8 cellular contexts compared by ENCODE assay signal in the genomic region with DNA sequence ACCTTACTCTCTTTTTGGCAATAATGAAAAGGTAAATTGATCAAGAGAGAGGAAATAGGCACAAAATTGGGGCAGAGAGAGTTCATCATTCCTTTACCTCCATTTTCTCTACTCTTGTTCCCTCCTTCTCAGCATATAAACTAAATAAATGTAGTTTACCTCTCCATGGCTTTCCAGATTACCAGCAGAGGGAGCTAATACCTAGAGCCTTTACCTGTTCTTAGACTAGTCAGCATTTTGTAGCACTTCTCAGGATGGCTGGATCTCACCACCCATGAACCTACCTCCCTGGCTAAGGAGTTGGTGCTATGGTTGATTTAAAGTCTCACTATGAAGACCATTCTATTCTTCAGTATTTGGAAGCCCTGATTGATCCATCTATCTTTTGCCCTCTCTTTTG. TPM values are rescaled to one million over a fixed set of nuclear protein-coding genes. Genes with fewer than 3 reads are reported as not detected.
A peak's percentile ranks its signal among the peaks of the same experiment; 100 is the strongest.
DNase-seq lines count a peak whose midpoint lies in the region; TF ChIP-seq lines count a peak whose summit lies in the region.

No MANE protein-coding gene starts in this region.

- H3K9me3 ChIP-seq in WERI-Rb-1 (ENCODE audit: severe bottlenecking), result no peaks in the 10 kb centered on the region

- peaks cover 73% of the 10 kb centered on the region for H3K36me3 ChIP-seq in WERI-Rb-1

- peak; percentile 12 for DNase-seq in AG08396 (ENCODE audit: low spot score)
- DNase-seq in GM12864 (ENCODE audit: low read depth), result no peak
- DNase-seq in NCI-H1048 (lab: John Stamatoyannopoulos, UW), result peak; percentile 15
- DNase-seq in WERI-Rb-1, result no peak
- peak in 2 of 3 donors; percentile 28 to 37 for DNase-seq in immature natural killer cell
- no peak for DNase-seq in effector CD8-positive, alpha-beta T cell (lab: John Stamatoyannopoulos, UW)
- DNase-seq in posterior vena cava (ENCODE audit: low spot score), result no peak
- no peak for DNase-seq in activated CD4-positive, alpha-beta T cell treated with anti-CD3 and anti-CD28 coated beads, Interleukin-2, amount 50 U/mL, for 48 hours

- peak overlapping the region; percentile 64 to 86 (median 76) for H3K27ac Mint-ChIP-seq in immature natural killer cell

- H3K4me1 Mint-ChIP-seq in immature natural killer cell, result peaks cover 23 to 41% of the 10 kb centered on the region in 2 donors

- H3K4me3 ChIP-seq in GM12864 (ENCODE audit: low read depth, low read length), result no peak overlapping the region
- no peak overlapping the region for H3K4me3 ChIP-seq in WERI-Rb-1 (ENCODE audit: low read depth, low read length)

- peaks cover 0 to 4% (median 2%) of the 10 kb centered on the region in 3 donors for H3K27me3 Mint-ChIP-seq in immature natural killer cell (ENCODE audit: low read depth in 3 of 3)

- H3K36me3 Mint-ChIP-seq in immature natural killer cell, result peaks cover 19 to 39% (median 24%) of the 10 kb centered on the region in 3 donors

- no peak overlapping the region for H3K27ac ChIP-seq in WERI-Rb-1

- TF ChIP-seq CTCF in GM12864 (IDR thresholded peaks at IDR 0.05; ENCODE audit: low read depth, low read length, missing control alignments) (peak; percentile 44), WERI-Rb-1 (IDR thresholded peaks at IDR 0.05; ENCODE audit: low read depth, low read length) (peak; percentile 50; the same call in 1 of the 2 replicates)

- intact Hi-C loops in posterior vena cava (cut with DNase I), result no loop called here

- H3K9me3 Mint-ChIP-seq in immature natural killer cell, result no peaks in the 10 kb centered on the region

- H3K4me3 Mint-ChIP-seq in immature natural killer cell, result peak overlapping the region in 1 of 5 donors; percentile 80

- H3K27me3 ChIP-seq in WERI-Rb-1 (ENCODE audit: insufficient read depth, low read depth, severe bottlenecking), result no peaks in the 10 kb centered on the region

RNA-seq across cellular contexts. Expression of gene OFD1, which starts 15.7 kb away (rescaled TPM):
- 10 to 100 TPM in 2 of 3 donors, 1 to 10 TPM in 1; 7.5 to 42.1 (median 22.6) TPM for polyA plus RNA-seq in immature natural killer cell
- total RNA-seq in posterior vena cava, result 10 to 100 TPM; 18.2 to 19.9 TPM

RNA-seq across cellular contexts. Expression of gene TRAPPC2, which starts 15.8 kb away (rescaled TPM):
- 10 to 100 TPM; 48.8 to 60.1 (median 55.4) TPM for polyA plus RNA-seq in immature natural killer cell
- 10 to 100 TPM; 15.0 to 15.8 TPM for total RNA-seq in posterior vena cava

Comparison
In these comparisons a context has a peak if more than half of its experiments do, and no peak if none do; other contexts are left out.
1. DNase-seq: peak in AG08396 (single experiment), NCI-H1048 (single experiment) and immature natural killer cell (2 of 3); none in GM12864 (single experiment), WERI-Rb-1 (single experiment), effector CD8-positive, alpha-beta T cell (single experiment), posterior vena cava (single experiment) and activated CD4-positive, alpha-beta T cell treated with anti-CD3 and anti-CD28 coated beads, Interleukin-2, amount 50 U/mL, for 48 hours (0 of 2).